ENCODE assay signal across 1 cellular context in genomic region chr4:7027913-7028312, GRCh38.
A peak's percentile ranks its signal among the peaks of the same experiment; 100 is the strongest.
TF ChIP-seq lines count a peak whose summit lies in the region.

No MANE protein-coding gene starts in this region.

TF ChIP-seq in HEK293, 187 proteins besides CTCF, POLR2A, EP300 and RAD21:
- TF ChIP-seq AEBP2 (tag by site-specific recombination; IDR thresholded peaks at IDR 0.05; ENCODE audit: borderline replicate concordance), result no peak
- peak; percentile 100 for TF ChIP-seq ZFHX2 (tag by site-specific recombination; conservative IDR thresholded peaks at IDR 0.05)
- TF ChIP-seq FEZF1 (tag by site-specific recombination; IDR thresholded peaks at IDR 0.05), result no peak
- TF ChIP-seq ZNF791 (tag by site-specific recombination; IDR thresholded peaks at IDR 0.05), result no peak
- no peak for TF ChIP-seq ZNF223 (tag by site-specific recombination; IDR thresholded peaks at IDR 0.05)
- TF ChIP-seq SP3 (tag by site-specific recombination; IDR thresholded peaks at IDR 0.05), result no peak
- peak; percentile 100 for TF ChIP-seq EGR2 (tag by site-specific recombination; IDR thresholded peaks at IDR 0.05; ENCODE audit: low read depth)
- TF ChIP-seq ZBTB44 (tag by site-specific recombination; IDR thresholded peaks at IDR 0.05), result no peak
- TF ChIP-seq ZNF280C (tag by site-specific recombination; IDR thresholded peaks at IDR 0.05), result no peak
- 0 out of 2 replicates have a peak, but pooled peaks have one; percentile 7 for TF ChIP-seq GLIS2 (tag by site-specific recombination; IDR thresholded peaks at IDR 0.05)
- TF ChIP-seq SALL2 (tag by site-specific recombination; IDR thresholded peaks at IDR 0.05; ENCODE audit: borderline replicate concordance), result no peak
- TF ChIP-seq ZNF202 (tag by site-specific recombination; IDR thresholded peaks at IDR 0.05; ENCODE audit: borderline replicate concordance), result no peak
- no peak for TF ChIP-seq BCL6B (tag by site-specific recombination; IDR thresholded peaks at IDR 0.05)
- TF ChIP-seq HIC1 (tag by site-specific recombination; IDR thresholded peaks at IDR 0.05), result no peak
